Comparison of ENCODE assay signal across 14 cellular contexts in the genomic region with DNA sequence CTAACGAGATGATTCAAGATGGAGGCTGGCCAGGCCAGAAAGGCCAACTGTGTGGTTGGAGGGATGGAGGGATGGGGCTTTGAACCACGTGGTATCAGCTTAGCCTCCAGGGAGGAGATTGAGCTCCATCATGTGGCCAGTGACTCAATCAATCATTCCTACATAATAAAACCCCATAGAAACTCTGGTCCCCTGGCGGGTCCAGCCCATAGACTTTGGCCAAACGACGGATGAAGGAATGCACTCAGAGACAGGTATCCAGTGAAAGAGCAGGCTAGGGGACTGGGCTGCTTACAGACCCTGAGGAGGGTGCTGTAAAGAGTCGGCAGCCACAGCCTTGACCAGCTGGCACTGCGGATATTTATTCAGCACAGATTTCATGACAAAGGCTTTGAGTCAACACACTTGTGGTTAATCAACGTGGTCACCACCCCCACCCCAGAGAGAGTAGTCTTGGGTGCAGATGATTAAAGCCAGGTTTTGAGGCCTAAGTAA.
DNase-seq lines count a peak whose midpoint lies in the region; ATAC-seq, FAIRE-seq and TF ChIP-seq lines count a peak whose summit lies in the region.
"Had no signal": no experiment of that assay in that cellular context is flagged by ENCODE, and none has a peak within 500 bp of the region (broad histone marks: within the 10 kb centered on the region; RNA-seq: fewer than 3 reads in every experiment).

No MANE protein-coding gene starts in this region.

- no peak overlapping the region for H3K4me3 Mint-ChIP-seq in MCF 10A (ENCODE audit: unreplicated experiment)
- H3K4me3 Mint-ChIP-seq: effector memory CD8-positive, alpha-beta T cell had no signal

- intact Hi-C loops in MCF 10A (cut with micrococcal nuclease) = loop anchor here (1.0 kb wide), 1 partner anchor 107 kb away; no protein-coding TSS in a partner anchor
- intact Hi-C loops in breast epithelium (cut with DNase I; ENCODE audit: low total_unique reads) = no loop called here

- H3K36me3 ChIP-seq in breast epithelium = no peaks in the 10 kb centered on the region

- ATAC-seq in GM21717 (IDR thresholded peaks at IDR 0.05; ENCODE audit: unreplicated experiment) = no peak
- ATAC-seq: effector memory CD8-positive, alpha-beta T cell had no signal

- TF ChIP-seq CTCF in MCF 10A (IDR thresholded peaks at IDR 0.05; ENCODE audit: unreplicated experiment) (no peak), breast epithelium (IDR thresholded peaks at IDR 0.05) (no peak)

- peak; percentile 42 for FAIRE-seq in urothelium cell line (lab: Jason Lieb, UNC)

- H3K9me3 Mint-ChIP-seq in MCF 10A (ENCODE audit: unreplicated experiment) = peaks cover 10% of the 10 kb centered on the region
- H3K9me3 Mint-ChIP-seq: effector memory CD8-positive, alpha-beta T cell had no signal

- no peak overlapping the region for H3K27ac ChIP-seq in breast epithelium
- H3K27ac ChIP-seq: C4-2B, HL-60 had no signal

- CTCF ChIA-PET in MCF 10A (lab: Yijun Ruan, JAX) = interaction anchor here (1.0 to 2.8 kb wide), 2 partner anchors 17 to 107 kb away, joined by 3 to 8 read pairs; no protein-coding TSS in a partner anchor

- BruUV-seq in MCF 10A (replicated peaks; lab: Mats Ljungman, UMichigan) = no TSS peak

- no peak for TF ChIP-seq POLR2A in breast epithelium (IDR thresholded peaks at IDR 0.05)
- TF ChIP-seq POLR2A in erythroblast (IDR thresholded peaks at IDR 0.05; ENCODE audit: low read length) = no peak

- H3K27me3 Mint-ChIP-seq in MCF 10A (ENCODE audit: insufficient read depth, unreplicated experiment) = peaks cover 20% of the 10 kb centered on the region

- H3K36me3 Mint-ChIP-seq in MCF 10A (ENCODE audit: insufficient read depth, unreplicated experiment) = peaks cover 4% of the 10 kb centered on the region

- peak; percentile 38 for DNase-seq in MCF 10A (ENCODE audit: unreplicated experiment)
- DNase-seq in breast epithelium (ENCODE audit: low spot score in 2 of 2) = no peak
- peak; percentile 66 for DNase-seq in RPMI7951 (ENCODE audit: low read depth)
- peak; percentile 24 to 26 for DNase-seq in erythroblast (lab: John Stamatoyannopoulos, UW)
- peak; percentile 74 for DNase-seq in urothelium cell line (ENCODE audit: low spot score)
- DNase-seq in KG1 (lab: John Stamatoyannopoulos, UW) = no peak
- no peak for DNase-seq in NCI-H1694 (lab: John Stamatoyannopoulos, UW)
- DNase-seq: effector memory CD8-positive, alpha-beta T cell; NCI-H2081 treated with DMSO at 0.1 percent for 48 hours; stimulated activated CD4-positive, alpha-beta T cell treated with anti-CD3 and anti-CD28 coated beads, Interleukin-15, amount 100 ng/mL, for 24 hours; stimulated activated naive CD4-positive, alpha-beta T cell had no signal

- no peak overlapping the region for H3K27ac Mint-ChIP-seq in MCF 10A (ENCODE audit: low read depth, unreplicated experiment)

- peaks cover 3 to 5% of the 10 kb centered on the region in 2 donors for H3K9me3 ChIP-seq in breast epithelium

- no peak overlapping the region for H3K4me3 ChIP-seq in breast epithelium

- no peaks in the 10 kb centered on the region for H3K4me1 ChIP-seq in breast epithelium

- POLR2A ChIA-PET in MCF 10A (lab: Yijun Ruan, JAX) = no interaction called here

- no peaks in the 10 kb centered on the region for H3K4me1 Mint-ChIP-seq in MCF 10A (ENCODE audit: insufficient read depth, unreplicated experiment)

- H3K27me3 ChIP-seq in breast epithelium = no peaks in the 10 kb centered on the region

Comparison
In these comparisons a context has a peak if more than half of its experiments do, and no peak if none do; other contexts are left out.
1. DNase-seq: peak in MCF 10A (single experiment), RPMI7951 (single experiment), erythroblast (2 of 2) and urothelium cell line (single experiment); none in breast epithelium (0 of 2), KG1 (single experiment) and NCI-H1694 (single experiment).